ENCODE assay signal across 14 cellular contexts in genomic region chr7:496528-497295, GRCh38. TPM values are rescaled to one million over a fixed set of nuclear protein-coding genes. Genes with fewer than 3 reads are reported as not detected.
A peak's percentile ranks its signal among the peaks of the same experiment; 100 is the strongest.
DNase-seq lines count a peak whose midpoint lies in the region; ATAC-seq and TF ChIP-seq lines count a peak whose summit lies in the region.
"Had no signal": no experiment of that assay in that cellular context is flagged by ENCODE, and none has a peak within 500 bp of the region (broad histone marks: within the 10 kb centered on the region; RNA-seq: fewer than 3 reads in every experiment).

No MANE protein-coding gene starts in this region.

- H2AK9ac ChIP-seq in IMR-90 (replicated peaks; ENCODE audit: low read depth, low read length, poor library complexity) = peak overlapping the region; percentile 72

- H3K14ac ChIP-seq in IMR-90 (replicated peaks; ENCODE audit: low read depth, low read length) = no peak overlapping the region

- no peak overlapping the region for H3K4me2 ChIP-seq in IMR-90 (ENCODE audit: low read depth, low read length)
- H3K4me2 ChIP-seq: hepatocyte, SK-N-SH had no signal

- H4K5ac ChIP-seq in IMR-90 (ENCODE audit: low read depth, low read length) = no peak overlapping the region

- no peaks in the 10 kb centered on the region for H3K79me1 ChIP-seq in IMR-90 (ENCODE audit: low read depth in 1 of 2, low read length in 2 of 2)

- no peak overlapping the region for H2BK5ac ChIP-seq in IMR-90 (ENCODE audit: low read depth, low read length, poor library complexity, severe bottlenecking)

- no peak overlapping the region for H3K4ac ChIP-seq in IMR-90 (ENCODE audit: low read depth, low read length)

- H3K4me3 ChIP-seq in IMR-90 (ENCODE audit: insufficient read depth, low read depth, low read length) = no peak overlapping the region
- H3K4me3 ChIP-seq in left ventricle myocardium inferior = no peak overlapping the region
- no peak overlapping the region for H3K4me3 ChIP-seq in sigmoid colon
- H3K4me3 ChIP-seq in foreskin fibroblast (ENCODE audit: low read depth in 1 of 2, low read length in 2 of 2) = no peak overlapping the region
- H3K4me3 ChIP-seq: coronary artery, esophagus squamous epithelium, hepatocyte had no signal

- CTCF ChIA-PET in IMR-90 (lab: Yijun Ruan, JAX) (no interaction called here), WTC11 (lab: Charles Lee) (no interaction called here)

- no peaks in the 10 kb centered on the region for H3K9me3 Mint-ChIP-seq in WTC11
- H3K9me3 Mint-ChIP-seq: activated CD8-positive, alpha-beta T cell treated with anti-CD3 and anti-CD28 coated beads for 36 hours had no signal

- no peak for TF ChIP-seq EP300 in sigmoid colon (IDR thresholded peaks at IDR 0.05)

- POLR2A ChIA-PET in IMR-90 (lab: Charles Lee; ENCODE audit: unreplicated experiment) = no interaction called here
- POLR2A ChIA-PET in WTC11 (lab: Charles Lee) = no interaction called here

- H4K20me1 ChIP-seq in IMR-90 (ENCODE audit: insufficient read depth, low read length) = no peaks in the 10 kb centered on the region; the same call in 1 of the 2 replicates

- no peak overlapping the region for H3K9ac ChIP-seq in IMR-90 (ENCODE audit: low read depth, low read length)
- H3K9ac ChIP-seq: SK-N-SH had no signal

- 84% methylated on average over 7 of the region's 24 CpGs; no CpG with 5 or more reads in 1 of the 2 experiments for WGBS in IMR-90 (ENCODE audit: extremely low coverage in 2 of 2, insufficient read length in 1 of 2), 2 experiments
- WGBS in sigmoid colon, 2 donors = 76 to 81% methylated on average over 24 of the region's 24 CpGs

- intact Hi-C loops in IMR-90 (cut with micrococcal nuclease) (no loop called here), left ventricle myocardium inferior (cut with micrococcal nuclease) (no loop called here), sigmoid colon (cut with DNase I) (no loop called here)

- TF ChIP-seq CTCF in IMR-90 (conservative IDR thresholded peaks at IDR 0.05; ENCODE audit: low read depth, low read length) (no peak), WTC11 (IDR thresholded peaks at IDR 0.05) (no peak), left ventricle myocardium inferior (IDR thresholded peaks at IDR 0.05; ENCODE audit: borderline replicate concordance) (no peak), sigmoid colon (IDR thresholded peaks at IDR 0.05) (no peak), foreskin fibroblast (IDR thresholded peaks at IDR 0.05; ENCODE audit: low read depth, low read length) (no peak)

- BruUV-seq in IMR-90 (replicated peaks; lab: Mats Ljungman, UMichigan) = no TSS peak

- no peak overlapping the region for H3K23ac ChIP-seq in IMR-90 (ENCODE audit: low read depth, low read length)

- H3K4me1 ChIP-seq in IMR-90 (ENCODE audit: control insufficient read depth, insufficient read depth, low read length) (no peaks in the 10 kb centered on the region), left ventricle myocardium inferior (peaks cover 15% of the 10 kb centered on the region), sigmoid colon (no peaks in the 10 kb centered on the region)

- no peak overlapping the region for H4K8ac ChIP-seq in IMR-90 (ENCODE audit: low read depth in 2 of 2, low read length in 2 of 2)

- H2BK120ac ChIP-seq in IMR-90 (ENCODE audit: low read depth, low read length) = no peak overlapping the region

- H3K27me3 Mint-ChIP-seq in WTC11 (ENCODE audit: low read depth) = no peaks in the 10 kb centered on the region; the same call in 1 of the 2 replicates
- H3K27me3 Mint-ChIP-seq: activated CD8-positive, alpha-beta T cell treated with anti-CD3 and anti-CD28 coated beads for 36 hours had no signal

- H2AK5ac ChIP-seq in IMR-90 (ENCODE audit: low read depth, low read length) = no peak overlapping the region

- H3K27ac Mint-ChIP-seq in WTC11 = peak overlapping the region; percentile 83
- H3K27ac Mint-ChIP-seq: activated CD8-positive, alpha-beta T cell treated with anti-CD3 and anti-CD28 coated beads for 36 hours had no signal

- H2AFZ ChIP-seq in IMR-90 (replicated peaks; ENCODE audit: low read length, poor library complexity) = no peak overlapping the region
- H2AFZ ChIP-seq: hepatocyte had no signal

- no peak overlapping the region for H3K18ac ChIP-seq in IMR-90 (ENCODE audit: low read depth, low read length)

- H3K56ac ChIP-seq in IMR-90 (ENCODE audit: extremely low read depth, insufficient read depth, low read length) = no peak overlapping the region

- H2BK20ac ChIP-seq in IMR-90 (ENCODE audit: low read depth, low read length) = no peak overlapping the region

- TF ChIP-seq POLR2A in IMR-90 (IDR thresholded peaks at IDR 0.05; ENCODE audit: low read depth, low read length) (no peak), sigmoid colon (IDR thresholded peaks at IDR 0.05) (no peak)

- in situ Hi-C loops in IMR-90 (cut with MboI; ENCODE audit: low sequenced_read_pairs) = no loop called here

- dilution Hi-C loops in IMR-90 (cut with HindIII; ENCODE audit: low sequenced_read_pairs, unreplicated experiment) = no loop called here

- H3K4me3 Mint-ChIP-seq in WTC11 = no peak overlapping the region
- H3K4me3 Mint-ChIP-seq: activated CD8-positive, alpha-beta T cell treated with anti-CD3 and anti-CD28 coated beads for 36 hours had no signal

- peaks cover 20% of the 10 kb centered on the region for H3K4me1 Mint-ChIP-seq in WTC11

- H4K91ac ChIP-seq in IMR-90 (ENCODE audit: insufficient read depth, low read depth, low read length) = no peak overlapping the region

- H3K27ac ChIP-seq in IMR-90 (ENCODE audit: insufficient read depth, low read length) (no peak overlapping the region), left ventricle myocardium inferior (replicated peaks) (no peak overlapping the region), sigmoid colon (no peak overlapping the region)
- H3K27ac ChIP-seq: hepatocyte had no signal

- TF ChIP-seq RAD21 in IMR-90 (IDR thresholded peaks at IDR 0.05; ENCODE audit: low read length) = no peak

- H3K36me3 ChIP-seq in IMR-90 (ENCODE audit: control insufficient read depth, insufficient read depth, low read length) = peaks cover 7% of the 10 kb centered on the region
- peaks cover 62% of the 10 kb centered on the region for H3K36me3 ChIP-seq in left ventricle myocardium inferior
- H3K36me3 ChIP-seq in sigmoid colon = peaks cover 0 to 51% (median 29%) of the 10 kb centered on the region in 4 donors

- no peaks in the 10 kb centered on the region for H3K9me1 ChIP-seq in IMR-90 (ENCODE audit: insufficient read depth, low read length)

- no peaks in the 10 kb centered on the region; the same call in 1 of the 2 replicates for H3K27me3 ChIP-seq in IMR-90 (ENCODE audit: control insufficient read depth, insufficient read depth, low read length)
- H3K27me3 ChIP-seq in left ventricle myocardium inferior (ENCODE audit: low read depth) = no peaks in the 10 kb centered on the region
- H3K27me3 ChIP-seq in sigmoid colon = no peaks in the 10 kb centered on the region
- H3K27me3 ChIP-seq: esophagus squamous epithelium, hepatocyte had no signal

- no peak for ATAC-seq in IMR-90 (ENCODE audit: low read depth)
- no peak for ATAC-seq in WTC11
- ATAC-seq: activated CD8-positive, alpha-beta T cell treated with anti-CD3 and anti-CD28 coated beads for 36 hours had no signal

- H2BK15ac ChIP-seq in IMR-90 (ENCODE audit: low read depth, low read length) = no peak overlapping the region

- H3K9me3 ChIP-seq in IMR-90 (ENCODE audit: control insufficient read depth, insufficient read depth, low read length) = no peaks in the 10 kb centered on the region; the same call in 1 of the 2 replicates
- H3K9me3 ChIP-seq in left ventricle myocardium inferior (replicated peaks) = no peaks in the 10 kb centered on the region
- no peaks in the 10 kb centered on the region for H3K9me3 ChIP-seq in sigmoid colon
- H3K9me3 ChIP-seq: esophagus squamous epithelium, SK-N-SH had no signal

- DNase-seq in IMR-90 (no peak), WTC11 (ENCODE audit: low spot score) (no peak), left ventricle myocardium inferior (peak; percentile 9), sigmoid colon (peak; percentile 65), foreskin fibroblast (no peak), NCI-H82 treated with DMSO at 0.1 percent for 48 hours (lab: John Stamatoyannopoulos, UW; ENCODE audit: unreplicated experiment) (no peak)
- no peak for DNase-seq in activated naive CD4-positive, alpha-beta T cell (lab: John Stamatoyannopoulos, UW)
- DNase-seq: activated CD8-positive, alpha-beta T cell treated with anti-CD3 and anti-CD28 coated beads for 36 hours; amniotic stem cell; esophagus squamous epithelium; Kasumi-1; SK-N-SH had no signal

- peaks cover 48% of the 10 kb centered on the region for H3K36me3 Mint-ChIP-seq in WTC11

TF ChIP-seq in IMR-90, 13 proteins besides CTCF, POLR2A, EP300 and RAD21:
- no peak for TF ChIP-seq CHD1 (IDR thresholded peaks at IDR 0.05; ENCODE audit: low read depth, low read length)
- TF ChIP-seq MXI1 (IDR thresholded peaks at IDR 0.05; ENCODE audit: borderline replicate concordance, low read depth, low read length) = no peak
- no peak for TF ChIP-seq FOS (IDR thresholded peaks at IDR 0.05; ENCODE audit: low read depth, low read length)
- TF ChIP-seq BHLHE40 (IDR thresholded peaks at IDR 0.05; ENCODE audit: low read depth, low read length) = no peak
- TF ChIP-seq SMC3 (IDR thresholded peaks at IDR 0.05; ENCODE audit: low read depth, low read length) = no peak
TF ChIP-seq in IMR-90: peak in this region for 0.

TF ChIP-seq in WTC11, 78 proteins besides CTCF, POLR2A, EP300 and RAD21 (continues in another document):
- no peak for TF ChIP-seq CBFB (CRISPR knock-in tag; IDR thresholded peaks at IDR 0.05; ENCODE audit: low read depth)
- no peak for TF ChIP-seq TCF7 (CRISPR knock-in tag; IDR thresholded peaks at IDR 0.05; ENCODE audit: low read depth)
- no peak for TF ChIP-seq ZNF317 (CRISPR knock-in tag; IDR thresholded peaks at IDR 0.05; ENCODE audit: borderline replicate concordance, low read depth)
- TF ChIP-seq FOXK1 (CRISPR knock-in tag; IDR thresholded peaks at IDR 0.05) = no peak
- TF ChIP-seq ETV6 (CRISPR knock-in tag; IDR thresholded peaks at IDR 0.05) = no peak
- no peak for TF ChIP-seq JAZF1 (CRISPR knock-in tag; IDR thresholded peaks at IDR 0.05)
- TF ChIP-seq E2F5 (CRISPR knock-in tag; IDR thresholded peaks at IDR 0.05) = no peak
- TF ChIP-seq ZNF423 (CRISPR knock-in tag; IDR thresholded peaks at IDR 0.05) = no peak
- TF ChIP-seq SOX15 (CRISPR knock-in tag; IDR thresholded peaks at IDR 0.05) = no peak

RNA-seq across cellular contexts. Expression of gene PDGFA, which starts 22.9 kb away (rescaled TPM):
- total RNA-seq in IMR-90 (2012; rRNA removed) (3.8 and 4.7 TPM in 2 replicates), WTC11 (2021) (114 to 131 TPM (median 129 TPM) in 3 replicates), left ventricle myocardium inferior (26.0 TPM), sigmoid colon (10 to 100 TPM; 33.9 to 38.5 (median 36.9) TPM)
- polyA plus RNA-seq in IMR-90 (2012; rRNA removed) (3.3 and 4.7 TPM in 2 replicates), sigmoid colon (10 to 100 TPM; 19.7 to 21.6 (median 20.0) TPM)
- 2.9 and 3.2 TPM in 2 replicates for polyA plus RNA-seq in IMR-90 (2012; cell fraction: cytosol; rRNA removed)
- polyA plus RNA-seq in IMR-90 (2012; cell fraction: nucleus; rRNA removed; ENCODE audit: low replicate concordance) = 9.1 and 10.4 TPM in 2 replicates

Comparison
In these comparisons a context has a peak if more than half of its experiments do, and no peak if none do; other contexts are left out.
1. DNase-seq: peak in left ventricle myocardium inferior (single experiment) and sigmoid colon (single experiment); none in IMR-90 (single experiment), WTC11 (single experiment), foreskin fibroblast (0 of 2), NCI-H82 treated with DMSO at 0.1 percent for 48 hours (single experiment) and activated naive CD4-positive, alpha-beta T cell (0 of 4).